In the genomic region with DNA sequence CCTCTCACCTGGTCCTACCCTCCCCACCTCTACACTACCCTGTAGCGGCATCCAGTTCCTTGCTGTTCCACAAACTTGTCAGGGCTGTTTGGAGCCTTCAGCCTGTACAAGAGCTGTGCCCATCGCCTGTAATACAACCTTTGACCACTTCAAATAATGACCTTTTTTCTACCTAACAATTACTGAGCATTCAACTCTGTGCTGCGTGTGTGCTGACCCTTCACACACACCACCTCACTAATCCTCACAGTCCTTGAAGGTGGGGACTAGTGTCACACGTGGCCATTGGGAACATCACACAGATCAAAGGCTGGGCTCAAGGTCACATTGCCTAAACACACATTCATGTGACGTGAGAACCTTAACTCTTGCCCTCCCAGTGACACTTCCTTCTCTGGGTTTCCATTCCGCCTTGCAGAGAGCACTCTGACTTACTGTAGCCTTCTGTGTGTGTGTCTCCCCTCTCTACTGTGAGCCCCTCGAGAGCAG, we compare ENCODE assay signal across 24 cellular contexts. TPM values are rescaled to one million over a fixed set of nuclear protein-coding genes. Genes with fewer than 3 reads are reported as not detected.
DNase-seq lines count a peak whose midpoint lies in the region; ATAC-seq and TF ChIP-seq lines count a peak whose summit lies in the region.
"Had no signal": no experiment of that assay in that cellular context is flagged by ENCODE, and none has a peak within 500 bp of the region (broad histone marks: within the 10 kb centered on the region; RNA-seq: fewer than 3 reads in every experiment).

No MANE protein-coding gene starts in this region.

- no peak overlapping the region for H3K4me3 Mint-ChIP-seq in type B pancreatic cell
- no peak overlapping the region for H3K4me3 Mint-ChIP-seq in effector memory CD8-positive, alpha-beta T cell
- H3K4me3 Mint-ChIP-seq: activated naive CD8-positive, alpha-beta T cell treated with anti-CD3 and anti-CD28 coated beads for 36 hours; B cell; T-helper 1 cell treated with Interleukin-12 subunit alpha and Interleukin-12 subunit beta and Interleukin-4 antibody, amounts not matched to agents 30 μg/mL and 1 μg/mL, for 36 hours had no signal

- peaks cover 9% of the 10 kb centered on the region; the same call in 1 of the 2 replicates for H3K9me3 ChIP-seq in SU-DHL-6 (ENCODE audit: insufficient read depth, low read length)
- H3K9me3 ChIP-seq: esophagus muscularis mucosa, gastrocnemius medialis had no signal

- H3K9ac ChIP-seq in SU-DHL-6 (ENCODE audit: low read length) = no peak overlapping the region; the same call in 1 of the 2 replicates
- H3K9ac ChIP-seq: KMS-11 had no signal

- peaks cover 11% of the 10 kb centered on the region for H3K4me1 Mint-ChIP-seq in type B pancreatic cell (ENCODE audit: unreplicated experiment)
- H3K4me1 Mint-ChIP-seq in effector memory CD8-positive, alpha-beta T cell (ENCODE audit: low read depth in 2 of 2) = no peaks in the 10 kb centered on the region
- H3K4me1 Mint-ChIP-seq: activated naive CD8-positive, alpha-beta T cell treated with anti-CD3 and anti-CD28 coated beads for 36 hours; B cell had no signal

- H2AFZ ChIP-seq in SU-DHL-6 (ENCODE audit: low read depth, low read length, severe bottlenecking) = no peak overlapping the region

- H3K9me3 Mint-ChIP-seq in type B pancreatic cell = peaks cover 6% of the 10 kb centered on the region
- H3K9me3 Mint-ChIP-seq in effector memory CD8-positive, alpha-beta T cell = no peaks in the 10 kb centered on the region

- H3K9me2 ChIP-seq in SU-DHL-6 (replicated peaks; ENCODE audit: insufficient read depth, low read length) = no peaks in the 10 kb centered on the region

- peaks cover 15% of the 10 kb centered on the region for H3K36me3 ChIP-seq in SU-DHL-6 (ENCODE audit: low read length)
- H3K36me3 ChIP-seq: right atrium auricular region, SJCRH30 had no signal

- H3K4me2 ChIP-seq in SU-DHL-6 (ENCODE audit: low read depth, low read length, poor library complexity, severe bottlenecking) = no peak overlapping the region
- H3K4me2 ChIP-seq: KMS-11 had no signal

- no peak for ATAC-seq in HG03565 (IDR thresholded peaks at IDR 0.05; ENCODE audit: unreplicated experiment)
- ATAC-seq in HG03045 (IDR thresholded peaks at IDR 0.05; ENCODE audit: unreplicated experiment) = no peak
- no peak for ATAC-seq in effector memory CD8-positive, alpha-beta T cell (replicated peaks)
- ATAC-seq: gastrocnemius medialis, Panc1 had no signal

- H3K4me3 ChIP-seq in SU-DHL-6 (ENCODE audit: insufficient read depth, low read length, poor library complexity, severe bottlenecking) = no peak overlapping the region
- H3K4me3 ChIP-seq: esophagus muscularis mucosa, gastrocnemius medialis, right atrium auricular region, SJCRH30 had no signal

- H3K79me2 ChIP-seq in SU-DHL-6 (ENCODE audit: insufficient read depth, low read length) = no peaks in the 10 kb centered on the region

- H3K27ac Mint-ChIP-seq in type B pancreatic cell = no peak overlapping the region
- H3K27ac Mint-ChIP-seq in effector memory CD8-positive, alpha-beta T cell = no peak overlapping the region
- H3K27ac Mint-ChIP-seq: activated naive CD8-positive, alpha-beta T cell treated with anti-CD3 and anti-CD28 coated beads for 36 hours; B cell; T-helper 1 cell treated with Interleukin-12 subunit alpha and Interleukin-12 subunit beta and Interleukin-4 antibody, amounts not matched to agents 30 μg/mL and 1 μg/mL, for 36 hours had no signal

- H3K27me3 ChIP-seq in SU-DHL-6 (ENCODE audit: low read length) = no peaks in the 10 kb centered on the region
- H3K27me3 ChIP-seq: esophagus muscularis mucosa, gastrocnemius medialis, right atrium auricular region, SJCRH30 had no signal

- peaks cover 8% of the 10 kb centered on the region for H3K27me3 Mint-ChIP-seq in type B pancreatic cell
- H3K27me3 Mint-ChIP-seq in effector memory CD8-positive, alpha-beta T cell = no peaks in the 10 kb centered on the region
- H3K27me3 Mint-ChIP-seq: activated naive CD8-positive, alpha-beta T cell treated with anti-CD3 and anti-CD28 coated beads for 36 hours; B cell had no signal

- H3K27ac ChIP-seq in SU-DHL-6 (ENCODE audit: low read depth, low read length) = peak overlapping the region; percentile 41
- H3K27ac ChIP-seq: esophagus muscularis mucosa, gastrocnemius medialis, KMS-11, right atrium auricular region, SJCRH30 had no signal

- no peaks in the 10 kb centered on the region for H4K20me1 ChIP-seq in SU-DHL-6 (ENCODE audit: low read depth, low read length)

- TF ChIP-seq CTCF in SU-DHL-6 (IDR thresholded peaks at IDR 0.05; ENCODE audit: insufficient read depth, low read length, poor library complexity, severe bottlenecking) = no peak
- TF ChIP-seq CTCF in type B pancreatic cell (conservative IDR thresholded peaks at IDR 0.05) = peak; percentile 36

- peak; percentile 48 for DNase-seq in NOMO-1 treated with DMSO at 0.1 percent for 48 hours (lab: John Stamatoyannopoulos, UW; ENCODE audit: unreplicated experiment)
- no peak for DNase-seq in NOMO-1 treated with dmso at 0.1 percent for 144 hours (lab: John Stamatoyannopoulos, UW; ENCODE audit: unreplicated experiment)
- DNase-seq in left kidney (ENCODE audit: low read depth, low spot score) = peak; percentile 33
- DNase-seq in type B pancreatic cell (ENCODE audit: extremely low spot score, unreplicated experiment) = no peak
- DNase-seq in effector memory CD8-positive, alpha-beta T cell = no peak
- DNase-seq: activated naive CD8-positive, alpha-beta T cell treated with anti-CD3 and anti-CD28 coated beads for 36 hours; COR-L47; effector memory CD4-positive, alpha-beta T cell; gastrocnemius medialis; mammary epithelial cell; NCI-H1048; NCI-H187 treated with DMSO at 0.1 percent for 48 hours; SJCRH30 had no signal

- peaks cover 20% of the 10 kb centered on the region for H3F3A ChIP-seq in SU-DHL-6 (ENCODE audit: insufficient read depth)

- H3K36me3 Mint-ChIP-seq in type B pancreatic cell = no peaks in the 10 kb centered on the region
- H3K36me3 Mint-ChIP-seq in effector memory CD8-positive, alpha-beta T cell (ENCODE audit: insufficient read depth) = peaks cover 4% of the 10 kb centered on the region

RNA-seq across cellular contexts. Expression of gene C3orf20, which starts 3.1 kb away (rescaled TPM):
- total RNA-seq in type B pancreatic cell (ENCODE audit: low replicate concordance) = 0.12 and 0.24 TPM in 2 replicates
- total RNA-seq: A172, myocyte, right atrium auricular region, SJCRH30 had no signal

RNA-seq across cellular contexts. Expression of gene CCDC174, which starts 26.5 kb away (rescaled TPM):
- 20.7 and 23.2 TPM in 2 replicates for total RNA-seq in type B pancreatic cell (ENCODE audit: low replicate concordance)

Comparison
In these comparisons a context has a peak if more than half of its experiments do, and no peak if none do; other contexts are left out.
1. DNase-seq: peak in NOMO-1 treated with DMSO at 0.1 percent for 48 hours (single experiment) and left kidney (single experiment); none in NOMO-1 treated with dmso at 0.1 percent for 144 hours (single experiment), type B pancreatic cell (single experiment) and effector memory CD8-positive, alpha-beta T cell (0 of 3).